ENCODE assay signal across 8 cellular contexts in genomic region chr3:111859974-111860859, GRCh38. TPM values are rescaled to one million over a fixed set of nuclear protein-coding genes. Genes with fewer than 3 reads are reported as not detected.
DNase-seq lines count a peak whose midpoint lies in the region; ATAC-seq and TF ChIP-seq lines count a peak whose summit lies in the region.

No MANE protein-coding gene starts in this region.

- H3K9me3 Mint-ChIP-seq in GM23338 (no peaks in the 10 kb centered on the region), osteocyte (ENCODE audit: unreplicated experiment) (no peaks in the 10 kb centered on the region)
- no peaks in the 10 kb centered on the region for H3K9me3 Mint-ChIP-seq in activated naive CD4-positive, alpha-beta T cell treated with anti-CD3 and anti-CD28 coated beads, Interleukin-2, amount 50 U/mL, for 24 hours

- WGBS in transverse colon (ENCODE audit: low coverage in 1 of 2), 2 donors: 0 to 1% methylated on average over 5 to 35 of the region's 35 CpGs

- H3K9ac ChIP-seq in ES-I3 (ENCODE audit: low read depth, low read length) (peak overlapping the region; percentile 88), KMS-11 (no peak overlapping the region; the same call in 1 of the 2 replicates)

- H3K4me1 Mint-ChIP-seq in GM23338 (peaks cover 50% of the 10 kb centered on the region), osteocyte (ENCODE audit: unreplicated experiment) (peaks cover 56% of the 10 kb centered on the region)
- H3K4me1 Mint-ChIP-seq in activated naive CD4-positive, alpha-beta T cell treated with anti-CD3 and anti-CD28 coated beads, Interleukin-2, amount 50 U/mL, for 24 hours: peaks cover 15% of the 10 kb centered on the region

- H3K4me1 ChIP-seq in ES-I3 (ENCODE audit: insufficient read depth, low read length): peaks cover 31% of the 10 kb centered on the region
- peaks cover 51% of the 10 kb centered on the region for H3K4me1 ChIP-seq in GM23338 (ENCODE audit: insufficient read depth)
- H3K4me1 ChIP-seq in KMS-11 (ENCODE audit: low read depth, poor library complexity, severe bottlenecking): peaks cover 11% of the 10 kb centered on the region
- H3K4me1 ChIP-seq in SJSA1 (replicated peaks): peaks cover 45% of the 10 kb centered on the region
- peaks cover 0 to 34% (median 13%) of the 10 kb centered on the region in 4 donors for H3K4me1 ChIP-seq in transverse colon

- 0 out of 2 replicates have a peak, but pooled peaks cover 5% of the 10 kb centered on the region for H3F3A ChIP-seq in GM23338 (replicated peaks; ENCODE audit: low read depth)

- H3K27ac Mint-ChIP-seq in GM23338 (peak overlapping the region; percentile 83), osteocyte (ENCODE audit: unreplicated experiment) (peak overlapping the region; percentile 96)
- H3K27ac Mint-ChIP-seq in activated naive CD4-positive, alpha-beta T cell treated with anti-CD3 and anti-CD28 coated beads, Interleukin-2, amount 50 U/mL, for 24 hours: peak overlapping the region; percentile 15

- peak overlapping the region; percentile 97 for H3K4me3 Mint-ChIP-seq in GM23338
- peak overlapping the region; percentile 88 for H3K4me3 Mint-ChIP-seq in activated naive CD4-positive, alpha-beta T cell treated with anti-CD3 and anti-CD28 coated beads, Interleukin-2, amount 50 U/mL, for 24 hours
- H3K4me3 Mint-ChIP-seq in osteocyte (ENCODE audit: unreplicated experiment): peak overlapping the region; percentile 99

- intact Hi-C loops in transverse colon (cut with DNase I; ENCODE audit: low total_unique reads): loop anchor here (2.0 to 5.0 kb wide), 3 partner anchors 107 to 143 kb away; no protein-coding TSS in a partner anchor

- H3K79me2 ChIP-seq in GM23338 (replicated peaks; ENCODE audit: insufficient read depth) (peaks cover 29% of the 10 kb centered on the region), KMS-11 (ENCODE audit: insufficient read depth, low read depth) (no peaks in the 10 kb centered on the region)

- peak; percentile 74 for ATAC-seq in GM23338

- peak overlapping the region; percentile 26 for H3K27ac ChIP-seq in GM23338 (ENCODE audit: low read depth)
- H3K27ac ChIP-seq in KMS-11: no peak overlapping the region
- H3K27ac ChIP-seq in SJSA1: peak overlapping the region; percentile 100
- peak overlapping the region; percentile 88 to 92 (median 91) for H3K27ac ChIP-seq in transverse colon

- H3K4me2 ChIP-seq in GM23338: peak overlapping the region; percentile 65
- H3K4me2 ChIP-seq in KMS-11: peak overlapping the region; percentile 96

- no peaks in the 10 kb centered on the region for H3K36me3 ChIP-seq in ES-I3 (ENCODE audit: insufficient read depth, low read length)
- H3K36me3 ChIP-seq in GM23338 (ENCODE audit: insufficient read depth): no peaks in the 10 kb centered on the region
- H3K36me3 ChIP-seq in KMS-11 (ENCODE audit: insufficient read depth): no peaks in the 10 kb centered on the region
- peaks cover 18% of the 10 kb centered on the region for H3K36me3 ChIP-seq in SJSA1
- H3K36me3 ChIP-seq in transverse colon: no peaks in the 10 kb centered on the region

- H3K36me3 Mint-ChIP-seq in GM23338 (ENCODE audit: low read depth) (no peaks in the 10 kb centered on the region), osteocyte (ENCODE audit: unreplicated experiment) (peaks cover 7% of the 10 kb centered on the region)
- H3K36me3 Mint-ChIP-seq in activated naive CD4-positive, alpha-beta T cell treated with anti-CD3 and anti-CD28 coated beads, Interleukin-2, amount 50 U/mL, for 24 hours: no peaks in the 10 kb centered on the region

- DNase-seq in GM23338 (ENCODE audit: low spot score) (peak; percentile 99), SJSA1 (ENCODE audit: low read depth in 1 of 2, low spot score in 2 of 2) (peak; percentile 76 to 86), glomerular visceral epithelial cell (ENCODE audit: extremely low spot score) (peak; percentile 90), osteocyte (ENCODE audit: extremely low spot score, unreplicated experiment) (peak; percentile 87), transverse colon (peak; percentile 71)

- no peak for TF ChIP-seq EP300 in transverse colon (IDR thresholded peaks at IDR 0.05; ENCODE audit: low read depth)

- H3K27me3 Mint-ChIP-seq in GM23338 (ENCODE audit: insufficient read depth, low read depth, poor library complexity) (peaks cover 18% of the 10 kb centered on the region), osteocyte (ENCODE audit: unreplicated experiment) (no peaks in the 10 kb centered on the region)
- peaks cover 41% of the 10 kb centered on the region for H3K27me3 Mint-ChIP-seq in activated naive CD4-positive, alpha-beta T cell treated with anti-CD3 and anti-CD28 coated beads, Interleukin-2, amount 50 U/mL, for 24 hours

- H4K20me1 ChIP-seq in GM23338 (replicated peaks; ENCODE audit: insufficient read depth) (0 out of 2 replicates have a peak, but pooled peaks cover 7% of the 10 kb centered on the region), KMS-11 (ENCODE audit: insufficient read depth) (no peaks in the 10 kb centered on the region)

- H3K9me2 ChIP-seq in GM23338 (ENCODE audit: insufficient read depth): no peaks in the 10 kb centered on the region

- H2AFZ ChIP-seq in GM23338 (peak overlapping the region; percentile 61), KMS-11 (ENCODE audit: low read depth) (peak overlapping the region; percentile 51)

- peak; percentile 27 to 42 for TF ChIP-seq CTCF in GM23338 (conservative IDR thresholded peaks at IDR 0.05; ENCODE audit: low read depth in 2 of 2)
- no peak for TF ChIP-seq CTCF in KMS-11 (conservative IDR thresholded peaks at IDR 0.05; ENCODE audit: low read depth, low read length)
- peak; percentile 69 for TF ChIP-seq CTCF in osteocyte (IDR thresholded peaks at IDR 0.05)
- TF ChIP-seq CTCF in transverse colon (IDR thresholded peaks at IDR 0.05): peak; percentile 35 to 61 (median 53)

- in situ Hi-C loops in transverse colon (cut with MboI; ENCODE audit: low pct_ligation_motif_present in 1 of 4, low pct_unique_long_range_greater_than_20kb in 1 of 4, low sequenced_read_pairs in 3 of 4): loop anchor here in 1 of 4 donors (10.0 kb wide), 1 partner anchor 135 kb away; no protein-coding TSS in a partner anchor

- peak overlapping the region; percentile 71 for H3K4me3 ChIP-seq in GM23338
- peak overlapping the region; percentile 57 for H3K4me3 ChIP-seq in KMS-11 (IDR thresholded peaks at IDR 0.05; ENCODE audit: insufficient read depth, low read depth, low read length)
- H3K4me3 ChIP-seq in SJSA1: peak overlapping the region; percentile 96
- peak overlapping the region; percentile 55 to 76 (median 62) for H3K4me3 ChIP-seq in transverse colon

- peak; percentile 40 for TF ChIP-seq POLR2A in transverse colon (IDR thresholded peaks at IDR 0.05)

- no peaks in the 10 kb centered on the region for H3K9me3 ChIP-seq in ES-I3 (ENCODE audit: control insufficient read depth, insufficient read depth, low read length)
- H3K9me3 ChIP-seq in SJSA1 (replicated peaks): no peaks in the 10 kb centered on the region
- H3K9me3 ChIP-seq in transverse colon: no peaks in the 10 kb centered on the region

- peaks cover 33% of the 10 kb centered on the region for H3K27me3 ChIP-seq in GM23338 (ENCODE audit: insufficient read depth)
- peaks cover 25% of the 10 kb centered on the region; the same call in 1 of the 2 replicates for H3K27me3 ChIP-seq in KMS-11 (ENCODE audit: insufficient read depth, low read depth)
- H3K27me3 ChIP-seq in SJSA1 (replicated peaks): no peaks in the 10 kb centered on the region
- peaks cover 10% of the 10 kb centered on the region for H3K27me3 ChIP-seq in transverse colon

TF ChIP-seq in GM23338, 12 proteins besides CTCF, POLR2A, EP300 and RAD21:
- TF ChIP-seq JUNB (IDR thresholded peaks at IDR 0.05; ENCODE audit: unreplicated experiment) (no peak), CREB1 (CRISPR knock-in tag; IDR thresholded peaks at IDR 0.05; ENCODE audit: low read depth) (0 out of 2 replicates have a peak, but pooled peaks have one; percentile 16)

RNA-seq across cellular contexts. Expression of gene PHLDB2, which starts 1.2 kb away (rescaled TPM):
- 33.7 and 35.3 TPM in 2 replicates for total RNA-seq in GM23338 (2014; rRNA removed; shearing (Covaris generic))
- 17.5 and 19.5 TPM in 2 replicates for polyA plus RNA-seq in GM23338 (2016; fragmentation: Nextera tagmentation; extraction: Ambion mirVana)
- total RNA-seq in SJSA1 (2014; rRNA removed; shearing (Covaris generic)): 29.3 and 40.5 TPM in 2 replicates
- total RNA-seq in osteocyte: 134 and 138 TPM in 2 replicates
- 10 to 100 TPM; 20.3 to 43.8 (median 24.5) TPM for total RNA-seq in transverse colon

Comparison
In these comparisons a context has a peak if more than half of its experiments do, and no peak if none do; other contexts are left out.
1. H3K27ac Mint-ChIP-seq: peak in every context shown above with its lines; median percentile 96 in osteocyte; 83 in GM23338; 15 in activated naive CD4-positive, alpha-beta T cell treated with anti-CD3 and anti-CD28 coated beads, Interleukin-2, amount 50 U/mL, for 24 hours.